11 cellular contexts compared by ENCODE assay signal in the genomic region with DNA sequence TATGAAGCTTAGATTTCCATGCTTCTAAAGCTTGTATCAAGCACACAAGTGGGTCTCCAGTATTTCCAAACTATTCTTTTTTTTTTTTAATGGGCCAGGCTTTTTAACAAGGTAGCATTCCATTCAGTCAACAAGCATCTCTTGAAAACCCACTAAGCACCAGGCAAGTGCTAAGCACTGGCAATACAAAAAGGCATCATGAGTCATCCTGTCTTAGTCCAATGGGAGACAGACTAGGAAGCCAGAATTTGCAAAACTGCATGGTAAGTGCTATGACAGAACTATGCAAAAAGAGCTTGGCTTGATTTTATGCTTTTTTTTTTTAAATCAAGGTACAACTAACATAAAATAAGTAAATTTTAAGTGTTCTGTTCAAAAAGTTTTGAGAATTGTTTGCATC.
A peak's percentile ranks its signal among the peaks of the same experiment; 100 is the strongest.
DNase-seq lines count a peak whose midpoint lies in the region; ATAC-seq, FAIRE-seq and TF ChIP-seq lines count a peak whose summit lies in the region.
"Had no signal": no experiment of that assay in that cellular context is flagged by ENCODE, and none has a peak within 500 bp of the region (broad histone marks: within the 10 kb centered on the region; RNA-seq: fewer than 3 reads in every experiment).

No MANE protein-coding gene starts in this region.

- POLR2A ChIA-PET in GM12878 (lab: Charles Lee), result interaction anchor here (0.6 to 1.6 kb wide), 3 partner anchors 8 to 22 kb away, joined by 3 read pairs; no protein-coding TSS in a partner anchor

- no TSS peak for BruUV-seq in GM12878 (replicated peaks; lab: Mats Ljungman, UMichigan)

- TF ChIP-seq POLR2A in GM12878 (IDR thresholded peaks at IDR 0.05; ENCODE audit: low read depth, low read length), result no peak

- no peak for TF ChIP-seq EP300 in GM12878 (IDR thresholded peaks at IDR 0.05; ENCODE audit: borderline replicate concordance in 1 of 2, control insufficient read depth in 1 of 2, low read depth in 2 of 2, low read length in 2 of 2)

- H3K4me3 ChIP-seq in AG09309 (ENCODE audit: control insufficient read depth, low read depth, low read length) (no peak overlapping the region), GM12878 (no peak overlapping the region), keratinocyte (ENCODE audit: control insufficient read depth in 2 of 3, extremely low read depth in 1 of 3, insufficient read depth in 2 of 3, low read depth in 1 of 3, low read length in 3 of 3) (no peak overlapping the region)

- H2AFZ ChIP-seq in GM12878 (ENCODE audit: control insufficient read depth, low read depth, low read length), result no peak overlapping the region
- no peak overlapping the region for H2AFZ ChIP-seq in keratinocyte (ENCODE audit: control insufficient read depth, low read length)

- SMC1A ChIA-PET in GM12878 (lab: Charles Lee; ENCODE audit: uncharacterized antibody, unreplicated experiment), result interaction anchor here (0.6 to 20.4 kb wide), 9 partner anchors 9 to 220 kb away, joined by 3 to 396 read pairs (median 8); no protein-coding TSS in a partner anchor

- H3K36me3 ChIP-seq in GM12878 (ENCODE audit: control insufficient read depth in 2 of 2, insufficient read depth in 2 of 2, low read length in 1 of 2), result no peaks in the 10 kb centered on the region
- no peaks in the 10 kb centered on the region for H3K36me3 ChIP-seq in keratinocyte (ENCODE audit: control insufficient read depth in 2 of 2, extremely low read depth in 1 of 2, insufficient read depth in 2 of 2, low read length in 2 of 2)

- H3K27me3 ChIP-seq in GM12878 (replicated peaks in 1 of 2; ENCODE audit: control insufficient read depth in 2 of 2, insufficient read depth in 2 of 2, low read length in 1 of 2), result no peaks in the 10 kb centered on the region
- H3K27me3 ChIP-seq in keratinocyte (ENCODE audit: control insufficient read depth, extremely low read depth, insufficient read depth, low read length), result no peaks in the 10 kb centered on the region

- peaks cover 3% of the 10 kb centered on the region for H3K9me1 ChIP-seq in keratinocyte (ENCODE audit: control insufficient read depth, extremely low read depth, insufficient read depth, low read length)

- H3K79me2 ChIP-seq in GM12878 (ENCODE audit: control insufficient read depth, insufficient read depth, low read length) (peaks cover 67% of the 10 kb centered on the region), keratinocyte (ENCODE audit: control insufficient read depth, insufficient read depth, low read length) (peaks cover 8% of the 10 kb centered on the region)

- CTCF ChIA-PET in GM12878 (lab: Yijun Ruan, JAX), result interaction anchor here (0.5 to 19.5 kb wide), 9 partner anchors 10 to 115 kb away, joined by 3 to 494 read pairs (median 6); no protein-coding TSS in a partner anchor

- H3K4me2 ChIP-seq in GM12878 (ENCODE audit: control insufficient read depth, insufficient read depth) (no peak overlapping the region), keratinocyte (ENCODE audit: control insufficient read depth, extremely low read depth, insufficient read depth, low read depth, low read length) (peak overlapping the region; percentile 38)

- FAIRE-seq in GM12878 (lab: Jason Lieb, UNC) (no peak), keratinocyte (lab: Jason Lieb, UNC) (peak; percentile 90)

- no peaks in the 10 kb centered on the region; the same call in 2 of the 3 replicates for H3K9me3 ChIP-seq in GM12878 (replicated peaks; ENCODE audit: control insufficient read depth, insufficient read depth, low read length)
- H3K9me3 ChIP-seq in keratinocyte (ENCODE audit: control insufficient read depth, low read depth, low read length), result no peaks in the 10 kb centered on the region

- H3K9me3 Mint-ChIP-seq in HFFc6 (no peaks in the 10 kb centered on the region), immature natural killer cell (no peaks in the 10 kb centered on the region)
- H3K9me3 Mint-ChIP-seq in stimulated activated memory B cell treated with anti-CD40 and anti-IgM and Interleukin-4, amounts not matched to agents 10 μg/mL and 1 μg/mL and 100 μg/mL, for 72 hours, result no peaks in the 10 kb centered on the region
- H3K9me3 Mint-ChIP-seq: CD4-positive, CD25-positive, alpha-beta regulatory T cell; IgD-negative memory B cell had no signal

- H3K27ac ChIP-seq in GM12878 (ENCODE audit: control insufficient read depth, insufficient read depth) (no peak overlapping the region), keratinocyte (ENCODE audit: control insufficient read depth, insufficient read depth, low read length) (peak overlapping the region; percentile 24)

- TF ChIP-seq CTCF in AG09309 (IDR thresholded peaks at IDR 0.05; ENCODE audit: control insufficient read depth, insufficient read depth, low read depth, low read length, missing control alignments) (no peak), HFFc6 (IDR thresholded peaks at IDR 0.05) (no peak), GM12878 (IDR thresholded peaks at IDR 0.05 in 2 of 3, conservative IDR thresholded peaks at IDR 0.05 in 1 of 3; ENCODE audit: control insufficient read depth in 2 of 3, extremely low read depth in 1 of 3, insufficient read depth in 1 of 3, low read depth in 3 of 3, low read length in 3 of 3) (no peak), keratinocyte (optimal IDR thresholded peaks at IDR 0.05 in 1 of 3, IDR thresholded peaks at IDR 0.05 in 1 of 3, conservative IDR thresholded peaks at IDR 0.05 in 1 of 3; ENCODE audit: extremely low read depth in 1 of 3, insufficient read depth in 2 of 3, low read length in 3 of 3) (no peak)

- ATAC-seq in GM12878 (0 out of 3 replicates have a peak, but pooled peaks have one; percentile 18), GM21717 (IDR thresholded peaks at IDR 0.05; ENCODE audit: unreplicated experiment) (no peak), HG03354 (IDR thresholded peaks at IDR 0.05; ENCODE audit: poor library complexity, severe bottlenecking, unreplicated experiment) (no peak)
- no peak for ATAC-seq in stimulated activated memory B cell treated with anti-CD40 and anti-IgM and Interleukin-4, amounts not matched to agents 10 μg/mL and 1 μg/mL and 100 μg/mL, for 72 hours

- peak overlapping the region; percentile 91 for H3K27ac Mint-ChIP-seq in HFFc6
- no peak overlapping the region for H3K27ac Mint-ChIP-seq in stimulated activated memory B cell treated with anti-CD40 and anti-IgM and Interleukin-4, amounts not matched to agents 10 μg/mL and 1 μg/mL and 100 μg/mL, for 72 hours
- no peak overlapping the region for H3K27ac Mint-ChIP-seq in immature natural killer cell
- H3K27ac Mint-ChIP-seq: CD4-positive, CD25-positive, alpha-beta regulatory T cell; IgD-negative memory B cell had no signal

- in situ Hi-C loops in GM12878 (cut with MboI), result no loop called here

- dilution Hi-C loops in keratinocyte (cut with MboI; ENCODE audit: extremely low pct_ligation_motif_present, low sequenced_read_pairs), result no loop called here

- H3K4me1 ChIP-seq in GM12878 (ENCODE audit: control insufficient read depth, insufficient read depth, low read length) (peaks cover 38% of the 10 kb centered on the region), keratinocyte (ENCODE audit: control insufficient read depth, extremely low read depth, insufficient read depth, low read length) (peaks cover 48% of the 10 kb centered on the region)

- RAD21 ChIA-PET in GM12878 (lab: Charles Lee; ENCODE audit: unreplicated experiment), result interaction anchor here (1.3 to 14.4 kb wide), 6 partner anchors 10 to 100 kb away, joined by 3 to 181 read pairs (median 4); no protein-coding TSS in a partner anchor

- H3K36me3 Mint-ChIP-seq in HFFc6 (ENCODE audit: low read depth) (peaks cover 20% of the 10 kb centered on the region), immature natural killer cell (no peaks in the 10 kb centered on the region)
- H3K36me3 Mint-ChIP-seq in stimulated activated memory B cell treated with anti-CD40 and anti-IgM and Interleukin-4, amounts not matched to agents 10 μg/mL and 1 μg/mL and 100 μg/mL, for 72 hours, result no peaks in the 10 kb centered on the region
- H3K36me3 Mint-ChIP-seq: CD4-positive, CD25-positive, alpha-beta regulatory T cell; IgD-negative memory B cell had no signal

- peaks cover 4% of the 10 kb centered on the region; the same call in 1 of the 2 replicates for H3K27me3 Mint-ChIP-seq in HFFc6 (ENCODE audit: insufficient read depth)
- H3K27me3 Mint-ChIP-seq in stimulated activated memory B cell treated with anti-CD40 and anti-IgM and Interleukin-4, amounts not matched to agents 10 μg/mL and 1 μg/mL and 100 μg/mL, for 72 hours, result no peaks in the 10 kb centered on the region
- peaks cover 1 to 5% (median 2%) of the 10 kb centered on the region in 3 donors for H3K27me3 Mint-ChIP-seq in immature natural killer cell (ENCODE audit: low read depth in 3 of 3)
- H3K27me3 Mint-ChIP-seq: IgD-negative memory B cell had no signal

- peak; percentile 37 for DNase-seq in AG09309 (ENCODE audit: low read depth)
- DNase-seq in HFFc6, result peak; percentile 77
- no peak for DNase-seq in GM12878 (ENCODE audit: low read depth, low spot score)
- no peak for DNase-seq in keratinocyte (ENCODE audit: low read depth, low spot score)
- DNase-seq in immature natural killer cell, result no peak
- DNase-seq: activated CD4-positive, alpha-beta T cell treated with anti-CD3 and anti-CD28 coated beads, Interleukin-2, amount 50 U/mL, for 1 hour; CD4-positive, CD25-positive, alpha-beta regulatory T cell had no signal

- no peak for TF ChIP-seq RAD21 in GM12878 (IDR thresholded peaks at IDR 0.05; ENCODE audit: insufficient read depth, low read depth, low read length)

- no peak overlapping the region for H3K9ac ChIP-seq in GM12878 (ENCODE audit: control insufficient read depth, insufficient read depth, low read length)
- H3K9ac ChIP-seq in keratinocyte (ENCODE audit: control insufficient read depth, extremely low read depth, insufficient read depth, low read length), result no peak overlapping the region

- peak overlapping the region; percentile 51 for H3K4me3 Mint-ChIP-seq in HFFc6
- no peak overlapping the region for H3K4me3 Mint-ChIP-seq in stimulated activated memory B cell treated with anti-CD40 and anti-IgM and Interleukin-4, amounts not matched to agents 10 μg/mL and 1 μg/mL and 100 μg/mL, for 72 hours
- H3K4me3 Mint-ChIP-seq in immature natural killer cell, result no peak overlapping the region
- H3K4me3 Mint-ChIP-seq: CD4-positive, CD25-positive, alpha-beta regulatory T cell; IgD-negative memory B cell had no signal

- H3K4me1 Mint-ChIP-seq in HFFc6 (ENCODE audit: low read depth) (peaks cover 99% of the 10 kb centered on the region), immature natural killer cell (no peaks in the 10 kb centered on the region)
- no peaks in the 10 kb centered on the region for H3K4me1 Mint-ChIP-seq in stimulated activated memory B cell treated with anti-CD40 and anti-IgM and Interleukin-4, amounts not matched to agents 10 μg/mL and 1 μg/mL and 100 μg/mL, for 72 hours
- H3K4me1 Mint-ChIP-seq: CD4-positive, CD25-positive, alpha-beta regulatory T cell; IgD-negative memory B cell had no signal

- H4K20me1 ChIP-seq in GM12878 (ENCODE audit: control insufficient read depth, insufficient read depth), result no peaks in the 10 kb centered on the region
- no peaks in the 10 kb centered on the region for H4K20me1 ChIP-seq in keratinocyte (ENCODE audit: control insufficient read depth, extremely low read depth, insufficient read depth, low read length)

- intact Hi-C loops in GM12878 (cut with micrococcal nuclease; ENCODE audit: unreplicated experiment), result no loop called here

TF ChIP-seq in GM12878, 131 proteins besides CTCF, POLR2A, EP300 and RAD21 (continues in another document):
- TF ChIP-seq SREBF1 (IDR thresholded peaks at IDR 0.05; ENCODE audit: low read length), result no peak
- TF ChIP-seq SP1 (IDR thresholded peaks at IDR 0.05; ENCODE audit: low read depth, low read length), result no peak
- TF ChIP-seq NR2F1 (conservative IDR thresholded peaks at IDR 0.05), result no peak

Comparison
In these comparisons a context has a peak if more than half of its experiments do, and no peak if none do; other contexts are left out.
1. DNase-seq: peak in AG09309 (single experiment) and HFFc6 (single experiment); none in GM12878 (single experiment), keratinocyte (single experiment) and immature natural killer cell (0 of 3).